1 cellular context compared by ENCODE assay signal in the genomic region with DNA sequence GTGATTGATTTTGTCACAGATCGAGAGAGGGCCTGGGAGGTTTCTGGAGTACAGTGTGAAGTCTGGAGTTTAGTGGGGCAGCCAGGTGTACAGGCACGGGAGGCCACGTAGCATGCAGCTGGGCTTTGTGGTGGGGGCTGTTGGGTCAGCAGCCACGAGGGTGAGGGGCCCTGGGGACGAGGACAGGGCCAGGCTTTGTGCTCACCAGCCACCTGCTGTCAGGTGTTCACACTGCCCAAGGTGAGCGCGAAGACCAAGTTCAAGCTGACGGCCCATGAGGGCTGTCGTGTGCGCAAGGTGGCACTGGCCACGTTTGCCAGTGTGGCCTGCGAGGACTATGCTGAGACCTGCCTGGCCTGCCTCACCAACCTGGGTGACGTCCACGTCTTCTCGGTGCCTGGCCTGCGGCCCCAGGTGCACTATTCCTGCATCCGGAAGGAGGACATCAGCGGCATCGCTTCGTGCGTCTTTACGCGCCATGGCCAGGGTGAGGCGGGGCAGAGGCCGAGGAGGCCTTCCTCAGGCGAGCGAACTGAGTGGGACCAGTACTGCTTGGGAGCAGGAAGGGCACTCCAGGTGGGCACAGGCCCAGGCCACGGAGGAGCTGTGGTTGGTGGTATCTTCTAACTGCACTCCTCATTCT.
TF ChIP-seq lines count a peak whose summit lies in the region.

No MANE protein-coding gene starts in this region.

TF ChIP-seq in K562, 482 proteins besides CTCF, POLR2A, EP300 and RAD21:
- TF ChIP-seq ZNF551 (CRISPR knock-in tag; IDR thresholded peaks at IDR 0.05) = no peak
- TF ChIP-seq, protein P1, sequence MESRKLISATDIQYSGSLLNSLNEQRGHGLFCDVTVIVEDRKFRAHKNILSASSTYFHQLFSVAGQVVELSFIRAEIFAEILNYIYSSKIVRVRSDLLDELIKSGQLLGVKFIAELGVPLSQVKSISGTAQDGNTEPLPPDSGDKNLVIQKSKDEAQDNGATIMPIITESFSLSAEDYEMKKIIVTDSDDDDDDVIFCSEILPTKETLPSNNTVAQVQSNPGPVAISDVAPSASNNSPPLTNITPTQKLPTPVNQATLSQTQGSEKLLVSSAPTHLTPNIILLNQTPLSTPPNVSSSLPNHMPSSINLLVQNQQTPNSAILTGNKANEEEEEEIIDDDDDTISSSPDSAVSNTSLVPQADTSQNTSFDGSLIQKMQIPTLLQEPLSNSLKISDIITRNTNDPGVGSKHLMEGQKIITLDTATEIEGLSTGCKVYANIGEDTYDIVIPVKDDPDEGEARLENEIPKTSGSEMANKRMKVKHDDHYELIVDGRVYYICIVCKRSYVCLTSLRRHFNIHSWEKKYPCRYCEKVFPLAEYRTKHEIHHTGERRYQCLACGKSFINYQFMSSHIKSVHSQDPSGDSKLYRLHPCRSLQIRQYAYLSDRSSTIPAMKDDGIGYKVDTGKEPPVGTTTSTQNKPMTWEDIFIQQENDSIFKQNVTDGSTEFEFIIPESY (CRISPR knock-in tag; IDR thresholded peaks at IDR 0.05) = peak; percentile 78; the same call in 1 of the 2 replicates
